8 cellular contexts compared by ENCODE assay signal in genomic region chr1:52403566-52404115, GRCh38. TPM values are rescaled to one million over a fixed set of nuclear protein-coding genes. Genes with fewer than 3 reads are reported as not detected.
DNase-seq lines count a peak whose midpoint lies in the region; ATAC-seq, FAIRE-seq and TF ChIP-seq lines count a peak whose summit lies in the region.

No MANE protein-coding gene starts in this region.

- H3K27me3 ChIP-seq in ACC112 (ENCODE audit: insufficient read depth, low read length) = no peaks in the 10 kb centered on the region
- no peaks in the 10 kb centered on the region for H3K27me3 ChIP-seq in thoracic aorta (replicated peaks; ENCODE audit: insufficient read depth)

- peak overlapping the region; percentile 99 for H3K27ac Mint-ChIP-seq in endothelial cell (ENCODE audit: unreplicated experiment)
- peak overlapping the region; percentile 93 to 99 (median 99) for H3K27ac Mint-ChIP-seq in naive thymus-derived CD8-positive, alpha-beta T cell

- H3K79me2 ChIP-seq in ACC112 (ENCODE audit: control insufficient read depth, insufficient read depth, low read length, unreplicated experiment) = peaks cover 50% of the 10 kb centered on the region

- H3K4me3 ChIP-seq in ACC112 (ENCODE audit: low read depth, low read length) = peak overlapping the region; percentile 86
- H3K4me3 ChIP-seq in thoracic aorta = peak overlapping the region; percentile 95

- H3K4me1 Mint-ChIP-seq in endothelial cell (ENCODE audit: unreplicated experiment) = peaks cover 21% of the 10 kb centered on the region
- H3K4me1 Mint-ChIP-seq in naive thymus-derived CD8-positive, alpha-beta T cell = peaks cover 11 to 42% (median 38%) of the 10 kb centered on the region in 4 donors

- H3K4me1 ChIP-seq in ACC112 (ENCODE audit: control insufficient read depth, insufficient read depth, low read length, unreplicated experiment) (peaks cover 21% of the 10 kb centered on the region), thoracic aorta (ENCODE audit: control insufficient read depth in 1 of 2, low read depth in 2 of 2) (peaks cover 14 to 24% of the 10 kb centered on the region in 2 donors)

- peak overlapping the region; percentile 99 for H3K4me3 Mint-ChIP-seq in endothelial cell (ENCODE audit: unreplicated experiment)
- peak overlapping the region; percentile 97 to 100 (median 99) for H3K4me3 Mint-ChIP-seq in naive thymus-derived CD8-positive, alpha-beta T cell

- TF ChIP-seq CTCF in endothelial cell (IDR thresholded peaks at IDR 0.05; ENCODE audit: unreplicated experiment) (no peak), thoracic aorta (IDR thresholded peaks at IDR 0.05) (no peak)

- H3K36me3 Mint-ChIP-seq in endothelial cell (ENCODE audit: low read depth, unreplicated experiment) = peaks cover 11% of the 10 kb centered on the region
- peaks cover 0 to 29% (median 7%) of the 10 kb centered on the region in 3 donors for H3K36me3 Mint-ChIP-seq in naive thymus-derived CD8-positive, alpha-beta T cell

- H2AFZ ChIP-seq in ACC112 (ENCODE audit: low read length, unreplicated experiment) = peak overlapping the region; percentile 93

- H3K9me3 Mint-ChIP-seq in endothelial cell (ENCODE audit: unreplicated experiment) = no peaks in the 10 kb centered on the region
- no peaks in the 10 kb centered on the region for H3K9me3 Mint-ChIP-seq in naive thymus-derived CD8-positive, alpha-beta T cell

- H3K9me3 ChIP-seq in thoracic aorta = no peaks in the 10 kb centered on the region

- H3K27me3 Mint-ChIP-seq in endothelial cell (ENCODE audit: unreplicated experiment) = peaks cover 3% of the 10 kb centered on the region
- no peaks in the 10 kb centered on the region for H3K27me3 Mint-ChIP-seq in naive thymus-derived CD8-positive, alpha-beta T cell

- peak; percentile 22 for DNase-seq in GM18507 (ENCODE audit: extremely low spot score, insufficient read length, low read depth)
- peak; percentile 32 for DNase-seq in NCI-H2171 (lab: John Stamatoyannopoulos, UW)
- peak; percentile 17 for DNase-seq in activated CD4-positive, alpha-beta T cell treated with anti-CD3 and anti-CD28 coated beads for 1 hour
- DNase-seq in endothelial cell (ENCODE audit: low spot score) = no peak
- peak in 8 of 10 donors; percentile 6 to 52 (median 44) for DNase-seq in naive thymus-derived CD8-positive, alpha-beta T cell
- DNase-seq in thoracic aorta (ENCODE audit: low spot score) = no peak

- peak; percentile 25 for ATAC-seq in HG02970 (IDR thresholded peaks at IDR 0.05; ENCODE audit: low FRiP score, unreplicated experiment)
- peak; percentile 21 to 28 for ATAC-seq in naive thymus-derived CD8-positive, alpha-beta T cell
- no peak for ATAC-seq in thoracic aorta (ENCODE audit: insufficient number of reproducible peaks, low FRiP score, low read depth)

- H3K36me3 ChIP-seq in ACC112 (ENCODE audit: insufficient read depth, low read length) (peaks cover 13% of the 10 kb centered on the region; the same call in 1 of the 2 replicates), thoracic aorta (peaks cover 4% of the 10 kb centered on the region)

- FAIRE-seq in GM18507 (lab: Jason Lieb, UNC) = peak; percentile 58

- POLR2A ChIA-PET in naive thymus-derived CD8-positive, alpha-beta T cell (lab: Charles Lee) = interaction anchor here (0.6 to 3.0 kb wide), 17 partner anchors 10 to 348 kb away, joined by 3 to 51 read pairs (median 6); partner anchors contain the start of genes BTF3L4, CC2D1B, SHISAL2A and TUT4

- peak overlapping the region; percentile 82 for H3K27ac ChIP-seq in ACC112 (ENCODE audit: low read depth, low read length)
- H3K27ac ChIP-seq in thoracic aorta = peak overlapping the region in 1 of 2 donors; percentile 82

RNA-seq across cellular contexts. Expression of gene ORC1, which starts 0.6 kb away (rescaled TPM):
- total RNA-seq in endothelial cell (ENCODE audit: unreplicated experiment) = 4.9 TPM
- total RNA-seq in naive thymus-derived CD8-positive, alpha-beta T cell = 1 to 10 TPM; 1.0 to 1.2 TPM
- polyA plus RNA-seq in naive thymus-derived CD8-positive, alpha-beta T cell = under 1 TPM in 1 of 3 donors, not detected in 2; 0.18 TPM
- under 1 TPM; 0.49 to 0.95 TPM for total RNA-seq in thoracic aorta

RNA-seq across cellular contexts. Expression of gene PRPF38A, which starts 0.8 kb away (rescaled TPM):
- total RNA-seq in endothelial cell (ENCODE audit: unreplicated experiment) (61.9 TPM), thoracic aorta (10 to 100 TPM; 18.1 to 27.4 TPM)
- 10 to 100 TPM; 78.3 to 89.1 TPM for total RNA-seq in naive thymus-derived CD8-positive, alpha-beta T cell
- polyA plus RNA-seq in naive thymus-derived CD8-positive, alpha-beta T cell = 10 to 100 TPM; 31.2 to 36.5 (median 35.5) TPM

RNA-seq across cellular contexts. Expression of gene CC2D1B, which starts 37.6 kb away (rescaled TPM):
- 43.1 TPM for total RNA-seq in endothelial cell (ENCODE audit: unreplicated experiment)
- total RNA-seq in naive thymus-derived CD8-positive, alpha-beta T cell = 10 to 100 TPM; 87.0 to 96.5 TPM
- 10 to 100 TPM in 1 of 3 donors, 1 to 10 TPM in 2; 4.2 to 10.5 (median 6.7) TPM for polyA plus RNA-seq in naive thymus-derived CD8-positive, alpha-beta T cell
- 10 to 100 TPM; 33.7 to 34.3 TPM for total RNA-seq in thoracic aorta

Comparison
In these comparisons a context has a peak if more than half of its experiments do, and no peak if none do; other contexts are left out.
1. DNase-seq: peak in GM18507 (single experiment), NCI-H2171 (single experiment), activated CD4-positive, alpha-beta T cell treated with anti-CD3 and anti-CD28 coated beads for 1 hour (single experiment) and naive thymus-derived CD8-positive, alpha-beta T cell (8 of 10); none in endothelial cell (single experiment) and thoracic aorta (single experiment).